In genomic region chr3:130800829-130801228, GRCh38 we compare ENCODE assay signal across 21 cellular contexts.
"Had no signal": no experiment of that assay in that cellular context is flagged by ENCODE, and none has a peak within 500 bp of the region (broad histone marks: within the 10 kb centered on the region; RNA-seq: fewer than 3 reads in every experiment).

No MANE protein-coding gene starts in this region.

- H3K4me3 ChIP-seq: ascending aorta, hepatocyte, mucosa of descending colon, spleen, transverse colon had no signal

- H3K4me1 Mint-ChIP-seq: activated CD4-positive, alpha-beta T cell treated with anti-CD3 and anti-CD28 coated beads for 36 hours; activated naive CD8-positive, alpha-beta T cell treated with anti-CD3 and anti-CD28 coated beads, Interleukin-2, amount 50 U/mL, for 24 hours; central memory CD8-positive, alpha-beta T cell; naive thymus-derived CD8-positive, alpha-beta T cell; stimulated activated naive B cell treated with anti-CD40 and anti-IgM and Interleukin-4, amounts not matched to agents 10 μg/mL and 1 μg/mL and 100 μg/mL, for 72 hours had no signal

- H3K4me1 ChIP-seq: ascending aorta, spleen, transverse colon had no signal

- H3K4me3 Mint-ChIP-seq: activated CD4-positive, alpha-beta T cell treated with anti-CD3 and anti-CD28 coated beads for 36 hours; activated CD8-positive, alpha-beta T cell treated with anti-CD3 and anti-CD28 coated beads for 36 hours; activated naive CD8-positive, alpha-beta T cell treated with anti-CD3 and anti-CD28 coated beads, Interleukin-2, amount 50 U/mL, for 24 hours; activated T-cell treated with anti-CD3 and anti-CD28 coated beads, Interleukin-2, amount 50 U/mL, for 72 hours; central memory CD8-positive, alpha-beta T cell; naive thymus-derived CD8-positive, alpha-beta T cell; stimulated activated naive B cell treated with anti-CD40 and anti-IgM and Interleukin-4, amounts not matched to agents 10 μg/mL and 1 μg/mL and 100 μg/mL, for 72 hours had no signal

- H3K27ac ChIP-seq: ascending aorta, epithelial cell of prostate, hepatocyte, spleen, transverse colon, WERI-Rb-1 had no signal

- H3K36me3 ChIP-seq: ascending aorta, spleen, transverse colon, WERI-Rb-1 had no signal

- H3K9me3 Mint-ChIP-seq: activated naive CD8-positive, alpha-beta T cell treated with anti-CD3 and anti-CD28 coated beads, Interleukin-2, amount 50 U/mL, for 24 hours; central memory CD8-positive, alpha-beta T cell had no signal

- H2AFZ ChIP-seq: hepatocyte had no signal

- H3K79me2 ChIP-seq: hepatocyte had no signal

- H3K27me3 ChIP-seq: ascending aorta, hepatocyte had no signal

- ATAC-seq: activated CD4-positive, alpha-beta T cell treated with anti-CD3 and anti-CD28 coated beads for 36 hours; activated CD8-positive, alpha-beta T cell treated with anti-CD3 and anti-CD28 coated beads for 36 hours; activated naive CD8-positive, alpha-beta T cell treated with anti-CD3 and anti-CD28 coated beads, Interleukin-2, amount 50 U/mL, for 24 hours; activated T-cell treated with anti-CD3 and anti-CD28 coated beads, Interleukin-2, amount 50 U/mL, for 72 hours; mucosa of descending colon; naive thymus-derived CD8-positive, alpha-beta T cell; sciatic nerve; stimulated activated naive B cell treated with anti-CD40 and anti-IgM and Interleukin-4, amounts not matched to agents 10 μg/mL and 1 μg/mL and 100 μg/mL, for 72 hours had no signal

- DNase-seq: activated CD4-positive, alpha-beta T cell treated with anti-CD3 and anti-CD28 coated beads for 36 hours; activated CD8-positive, alpha-beta memory T cell treated with anti-CD3 and anti-CD28 coated beads, Interleukin-2, amount 50 U/mL, for 4 hours; activated CD8-positive, alpha-beta T cell treated with anti-CD3 and anti-CD28 coated beads for 36 hours; activated naive CD8-positive, alpha-beta T cell treated with anti-CD3 and anti-CD28 coated beads, Interleukin-2, amount 50 U/mL, for 24 hours; activated T-cell treated with anti-CD3 and anti-CD28 coated beads, Interleukin-2, amount 50 U/mL, for 72 hours; effector memory CD4-positive, alpha-beta T cell; mucosa of descending colon; naive thymus-derived CD8-positive, alpha-beta T cell; posterior cingulate gyrus; spleen; stimulated activated CD4-positive, alpha-beta T cell treated with anti-CD3 and anti-CD28 coated beads, Interleukin-1b, Interleukin-23, amount 100 ng/mL, for 48 hours; stimulated activated naive B cell treated with anti-CD40 and anti-IgM and Interleukin-4, amounts not matched to agents 10 μg/mL and 1 μg/mL and 100 μg/mL, for 72 hours; substantia nigra; T1000; transverse colon; WERI-Rb-1 had no signal

- H3K9me3 ChIP-seq: ascending aorta, mucosa of descending colon had no signal

- H3K4me2 ChIP-seq: hepatocyte had no signal

- H3K27ac Mint-ChIP-seq: activated CD4-positive, alpha-beta T cell treated with anti-CD3 and anti-CD28 coated beads for 36 hours; activated CD8-positive, alpha-beta T cell treated with anti-CD3 and anti-CD28 coated beads for 36 hours; activated naive CD8-positive, alpha-beta T cell treated with anti-CD3 and anti-CD28 coated beads, Interleukin-2, amount 50 U/mL, for 24 hours; activated T-cell treated with anti-CD3 and anti-CD28 coated beads, Interleukin-2, amount 50 U/mL, for 72 hours; naive thymus-derived CD8-positive, alpha-beta T cell; stimulated activated naive B cell treated with anti-CD40 and anti-IgM and Interleukin-4, amounts not matched to agents 10 μg/mL and 1 μg/mL and 100 μg/mL, for 72 hours had no signal

- H3K36me3 Mint-ChIP-seq: naive thymus-derived CD8-positive, alpha-beta T cell had no signal
